Comparison of ENCODE assay signal across 16 cellular contexts in the genomic region with DNA sequence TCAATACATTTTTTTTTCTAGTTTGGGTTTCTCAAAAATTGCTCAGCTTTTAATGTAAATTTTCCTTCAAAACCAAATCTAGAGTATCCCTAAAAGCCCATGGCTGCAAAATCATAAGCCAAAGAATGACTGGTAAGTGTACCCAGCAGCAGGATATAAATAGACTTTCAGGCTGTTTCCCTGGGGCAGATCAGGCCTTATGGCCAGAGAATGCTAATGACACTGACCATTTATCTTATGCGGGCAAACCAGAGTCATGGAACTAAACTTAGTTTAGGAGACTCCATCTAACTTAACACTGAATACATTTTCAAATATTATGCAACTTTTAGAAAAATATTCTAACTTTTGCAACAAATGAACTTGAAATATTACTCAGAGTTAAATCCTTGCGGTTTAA. TPM values are rescaled to one million over a fixed set of nuclear protein-coding genes. Genes with fewer than 3 reads are reported as not detected.
DNase-seq lines count a peak whose midpoint lies in the region; ATAC-seq and TF ChIP-seq lines count a peak whose summit lies in the region.
"Had no signal": no experiment of that assay in that cellular context is flagged by ENCODE, and none has a peak within 500 bp of the region (broad histone marks: within the 10 kb centered on the region; RNA-seq: fewer than 3 reads in every experiment).

No MANE protein-coding gene starts in this region.

- ATAC-seq in left ventricle myocardium superior (peak; percentile 83), upper lobe of left lung (ENCODE audit: low FRiP score in 2 of 2) (no peak)

- TF ChIP-seq POLR2A in upper lobe of left lung (IDR thresholded peaks at IDR 0.05), result no peak

- TF ChIP-seq CTCF in HFFc6 (IDR thresholded peaks at IDR 0.05) (no peak), brain (conservative IDR thresholded peaks at IDR 0.05) (no peak), upper lobe of left lung (IDR thresholded peaks at IDR 0.05) (no peak), WERI-Rb-1 (IDR thresholded peaks at IDR 0.05; ENCODE audit: low read depth, low read length) (no peak)

- H3K4me1 ChIP-seq in subcutaneous abdominal adipose tissue (ENCODE audit: control insufficient read depth in 5 of 5, insufficient read depth in 5 of 5, low read length in 5 of 5) (peaks cover 0 to 40% (median 22%) of the 10 kb centered on the region in 5 donors), upper lobe of left lung (peaks cover 25 to 36% (median 30%) of the 10 kb centered on the region in 4 donors)

- 62 to 99% methylated on average over 2 of the region's 2 CpGs for WGBS in upper lobe of left lung, 2 donors

- intact Hi-C loops in left ventricle myocardium superior (cut with micrococcal nuclease), result no loop called here

- H3K4me3 ChIP-seq in subcutaneous abdominal adipose tissue (ENCODE audit: low read depth in 1 of 5, low read length in 5 of 5), result no peak overlapping the region
- no peak overlapping the region for H3K4me3 ChIP-seq in upper lobe of left lung
- H3K4me3 ChIP-seq in WERI-Rb-1 (ENCODE audit: low read depth, low read length), result no peak overlapping the region
- H3K4me3 ChIP-seq: SJCRH30 had no signal

- H3K36me3 Mint-ChIP-seq in HFFc6 (ENCODE audit: low read depth), result peaks cover 73% of the 10 kb centered on the region
- peaks cover 65% of the 10 kb centered on the region for H3K36me3 Mint-ChIP-seq in brain

- H3K9ac ChIP-seq in subcutaneous abdominal adipose tissue (ENCODE audit: low read length in 5 of 5), result peak overlapping the region in 1 of 5 donors; percentile 46

- H3K4me1 Mint-ChIP-seq in HFFc6 (ENCODE audit: low read depth) (peaks cover 92% of the 10 kb centered on the region), brain (peaks cover 47% of the 10 kb centered on the region)

- H3K27ac Mint-ChIP-seq in HFFc6, result peak overlapping the region; percentile 88
- H3K27ac Mint-ChIP-seq in brain, result peak overlapping the region in 3 of 5 experiments; percentile 9 to 58 (median 36)

- H3K27me3 ChIP-seq in subcutaneous abdominal adipose tissue (ENCODE audit: control insufficient read depth in 5 of 5, insufficient read depth in 4 of 5, low read length in 5 of 5) (no peaks in the 10 kb centered on the region), upper lobe of left lung (no peaks in the 10 kb centered on the region), WERI-Rb-1 (ENCODE audit: insufficient read depth, low read depth, severe bottlenecking) (no peaks in the 10 kb centered on the region)
- H3K27me3 ChIP-seq: SJCRH30 had no signal

- H3K27ac ChIP-seq in subcutaneous abdominal adipose tissue (ENCODE audit: low read depth, low read length) (peak overlapping the region; percentile 13), upper lobe of left lung (no peak overlapping the region), WERI-Rb-1 (no peak overlapping the region)
- H3K27ac ChIP-seq: HL-60 had no signal

- H3K27me3 Mint-ChIP-seq in HFFc6 (ENCODE audit: insufficient read depth), result no peaks in the 10 kb centered on the region; the same call in 1 of the 2 replicates
- H3K27me3 Mint-ChIP-seq in brain, result no peaks in the 10 kb centered on the region
- H3K27me3 Mint-ChIP-seq: CD4-positive, alpha-beta memory T cell had no signal

- H3K36me3 ChIP-seq in subcutaneous abdominal adipose tissue (ENCODE audit: control insufficient read depth in 5 of 5, insufficient read depth in 5 of 5, low read length in 5 of 5) (peaks cover 31 to 56% (median 42%) of the 10 kb centered on the region in 5 donors), upper lobe of left lung (peaks cover 22 to 72% (median 37%) of the 10 kb centered on the region in 4 donors), WERI-Rb-1 (peaks cover 67% of the 10 kb centered on the region)

- H3K9me3 Mint-ChIP-seq in HFFc6, result no peaks in the 10 kb centered on the region; the same call in 1 of the 2 replicates
- no peaks in the 10 kb centered on the region for H3K9me3 Mint-ChIP-seq in brain

- H3K4me3 Mint-ChIP-seq in HFFc6 (peak overlapping the region; percentile 79), brain (no peak overlapping the region)
- H3K4me3 Mint-ChIP-seq: CD4-positive, alpha-beta memory T cell had no signal

- DNase-seq in HFFc6, result peak; percentile 63
- DNase-seq in left ventricle myocardium superior, result no peak
- no peak for DNase-seq in NCI-H2029 treated with DMSO at 0.1 percent for 48 hours (lab: John Stamatoyannopoulos, UW)
- DNase-seq in GOT3 (lab: John Stamatoyannopoulos, UW), result no peak
- DNase-seq in upper lobe of left lung, result no peak
- no peak for DNase-seq in WERI-Rb-1
- DNase-seq: activated CD4-positive, CD25-positive, alpha-beta regulatory T cell; CD4-positive, alpha-beta memory T cell; GF-D8; H7; midbrain; NCI-H2081; SJCRH30 had no signal

- H3K9me3 ChIP-seq in subcutaneous abdominal adipose tissue (ENCODE audit: control insufficient read depth in 5 of 5, low read length in 5 of 5) (no peaks in the 10 kb centered on the region), upper lobe of left lung (no peaks in the 10 kb centered on the region), WERI-Rb-1 (ENCODE audit: severe bottlenecking) (no peaks in the 10 kb centered on the region)
- H3K9me3 ChIP-seq: SJCRH30 had no signal

- TF ChIP-seq EP300 in upper lobe of left lung (IDR thresholded peaks at IDR 0.05), result no peak

RNA-seq across cellular contexts. Expression of a gene that starts 7.4 kb away (rescaled TPM):
- total RNA-seq in HFFc6 (2021; fragmentation: NEBNext Ultra II Directional; extraction: Animal tissue kit (Norgen Biotek cat#: 25700)), result 10 to 100 TPM; 33.1 to 38.8 (median 36.2) TPM
- polyA plus RNA-seq in brain (ENCODE audit: insufficient read depth, low read depth, low replicate concordance), result 59.6 TPM
- total RNA-seq in left ventricle myocardium superior (35.2 TPM), upper lobe of left lung (10 to 100 TPM; 18.8 to 38.3 (median 30.8) TPM)

RNA-seq across cellular contexts. Expression of a gene that starts 16.2 kb away (rescaled TPM):
- total RNA-seq in HFFc6 (2021; fragmentation: NEBNext Ultra II Directional; extraction: Animal tissue kit (Norgen Biotek cat#: 25700)), result 10 to 100 TPM in 5 of 6 experiments, 1 to 10 TPM in 1; 9.7 to 14.4 (median 13.5) TPM
- polyA plus RNA-seq in brain (ENCODE audit: insufficient read depth, low read depth, low replicate concordance), result 0.58 TPM
- total RNA-seq in left ventricle myocardium superior (182 TPM), upper lobe of left lung (1 to 10 TPM; 3.5 to 9.2 (median 5.0) TPM)
- total RNA-seq: CD4-positive, alpha-beta memory T cell had no signal
- polyA plus RNA-seq: CD4-positive, alpha-beta memory T cell had no signal

RNA-seq across cellular contexts. Expression of a gene that starts 43.9 kb away (rescaled TPM):
- total RNA-seq in HFFc6 (2021; fragmentation: NEBNext Ultra II Directional; extraction: Animal tissue kit (Norgen Biotek cat#: 25700)), result not detected
- 137 TPM for polyA plus RNA-seq in brain (ENCODE audit: insufficient read depth, low read depth, low replicate concordance)
- total RNA-seq in left ventricle myocardium superior (0.42 TPM), upper lobe of left lung (not detected)
- total RNA-seq: CD4-positive, alpha-beta memory T cell; SJCRH30 had no signal

Comparison
In these comparisons a context has a peak if more than half of its experiments do, and no peak if none do; other contexts are left out.
1. RNA of a gene that starts 16.2 kb away (total RNA-seq): 182 TPM in left ventricle myocardium superior (single experiment); 9.7 to 14.4 TPM in HFFc6 and 3.5 to 9.2 TPM in upper lobe of left lung; every median in the first group is over 10 times any median in the second.